Comparison of ENCODE assay signal across 8 cellular contexts in genomic region chr9:137423810-137424291, GRCh38. TPM values are rescaled to one million over a fixed set of nuclear protein-coding genes. Genes with fewer than 3 reads are reported as not detected.
A peak's percentile ranks its signal among the peaks of the same experiment; 100 is the strongest.
DNase-seq lines count a peak whose midpoint lies in the region; ATAC-seq and TF ChIP-seq lines count a peak whose summit lies in the region.

No MANE protein-coding gene starts in this region.

- H3K9me3 ChIP-seq in psoas muscle: no peaks in the 10 kb centered on the region

- no peaks in the 10 kb centered on the region for H3K36me3 Mint-ChIP-seq in activated naive CD4-positive, alpha-beta T cell treated with anti-CD3 and anti-CD28 coated beads, Interleukin-2, amount 50 U/mL, for 24 hours

- peak overlapping the region; percentile 81 for H3K4me3 Mint-ChIP-seq in activated naive CD4-positive, alpha-beta T cell treated with anti-CD3 and anti-CD28 coated beads, Interleukin-2, amount 50 U/mL, for 24 hours

- peaks cover 0 to 4% of the 10 kb centered on the region in 2 donors for H3K36me3 ChIP-seq in psoas muscle (ENCODE audit: insufficient read depth in 1 of 2, low read depth in 1 of 2)

- peak overlapping the region; percentile 97 for H3K4me3 ChIP-seq in psoas muscle

- no peak for DNase-seq in activated naive CD4-positive, alpha-beta T cell treated with anti-CD3 and anti-CD28 coated beads, Interleukin-2, amount 50 U/mL, for 16 hours
- peak; percentile 28 for DNase-seq in RPMI7951 (ENCODE audit: low read depth)
- no peak for DNase-seq in foreskin keratinocyte
- DNase-seq in psoas muscle: peak; percentile 52 to 73
- no peak for DNase-seq in NCI-H2029 (lab: John Stamatoyannopoulos, UW)
- no peak for DNase-seq in stimulated activated CD4-positive, alpha-beta T cell treated with anti-CD3 and anti-CD28 coated beads, Interleukin-2, amount 100 ng/mL, for 24 hours
- DNase-seq in stimulated activated CD4-positive, alpha-beta T cell treated with anti-CD3 and anti-CD28 coated beads, Interleukin-2, amount 100 ng/mL, for 48 hours: no peak

- ATAC-seq in foreskin keratinocyte: peak; percentile 6
- peak; percentile 14 to 60 (median 48) for ATAC-seq in psoas muscle

- peaks cover 12% of the 10 kb centered on the region for H3K4me1 Mint-ChIP-seq in activated naive CD4-positive, alpha-beta T cell treated with anti-CD3 and anti-CD28 coated beads, Interleukin-2, amount 50 U/mL, for 24 hours

- no peaks in the 10 kb centered on the region for H3K27me3 Mint-ChIP-seq in activated naive CD4-positive, alpha-beta T cell treated with anti-CD3 and anti-CD28 coated beads, Interleukin-2, amount 50 U/mL, for 24 hours

- H3K27ac ChIP-seq in foreskin keratinocyte (peak overlapping the region; percentile 49), psoas muscle (peak overlapping the region; percentile 83)

- H3K4me1 ChIP-seq in foreskin keratinocyte: peaks cover 9% of the 10 kb centered on the region
- H3K4me1 ChIP-seq in psoas muscle: peaks cover 24% of the 10 kb centered on the region

- intact Hi-C loops in psoas muscle (cut with DNase I): loop anchor here in 1 of 2 donors (5.0 kb wide), 1 partner anchor 98 kb away; no protein-coding TSS in a partner anchor

- no peaks in the 10 kb centered on the region for H3K27me3 ChIP-seq in foreskin keratinocyte
- H3K27me3 ChIP-seq in psoas muscle (ENCODE audit: insufficient read depth in 3 of 3, low read length in 2 of 3): no peaks in the 10 kb centered on the region

- WGBS in psoas muscle, 3 donors: 16 to 44% (median 23%) methylated on average over 17 to 39 of the region's 39 CpGs

- no peaks in the 10 kb centered on the region for H3K9me3 Mint-ChIP-seq in activated naive CD4-positive, alpha-beta T cell treated with anti-CD3 and anti-CD28 coated beads, Interleukin-2, amount 50 U/mL, for 24 hours

- H3K27ac Mint-ChIP-seq in activated naive CD4-positive, alpha-beta T cell treated with anti-CD3 and anti-CD28 coated beads, Interleukin-2, amount 50 U/mL, for 24 hours: no peak overlapping the region

- TF ChIP-seq CTCF in foreskin keratinocyte (conservative IDR thresholded peaks at IDR 0.05) (no peak), psoas muscle (IDR thresholded peaks at IDR 0.05) (no peak)

RNA-seq across cellular contexts. Expression of gene NOXA1, which starts 0.7 kb away (rescaled TPM):
- not detected in 2 replicates for total RNA-seq in RPMI7951 (2014; rRNA removed; shearing (Covaris generic))
- 0.39 and 0.88 TPM in 2 replicates for total RNA-seq in foreskin keratinocyte
- 0.50 and 0.91 TPM in 2 replicates for polyA plus RNA-seq in foreskin keratinocyte
- 1 to 10 TPM in 3 of 4 donors, under 1 TPM in 1; 0.62 to 5.1 (median 2.5) TPM for total RNA-seq in psoas muscle
- polyA plus RNA-seq in psoas muscle: 1 to 10 TPM in 1 of 3 donors, under 1 TPM in 2; 0.43 to 1.0 (median 0.83) TPM

RNA-seq across cellular contexts. Expression of gene EXD3, which starts 0.9 kb away (rescaled TPM):
- 0.24 and 1.3 TPM in 2 replicates for total RNA-seq in RPMI7951 (2014; rRNA removed; shearing (Covaris generic))
- 4.5 and 5.5 TPM in 2 replicates for total RNA-seq in foreskin keratinocyte
- 6.8 and 8.1 TPM in 2 replicates for polyA plus RNA-seq in foreskin keratinocyte
- 10 to 100 TPM in 2 of 4 donors, 1 to 10 TPM in 2; 6.7 to 11.2 (median 9.7) TPM for total RNA-seq in psoas muscle
- 1 to 10 TPM; 5.7 to 9.9 (median 7.2) TPM for polyA plus RNA-seq in psoas muscle

RNA-seq across cellular contexts. Expression of gene ENTPD8, which starts 17.3 kb away (rescaled TPM):
- total RNA-seq in RPMI7951 (2014; rRNA removed; shearing (Covaris generic)): not detected in 2 replicates
- total RNA-seq in foreskin keratinocyte (not detected in 2 replicates), psoas muscle (not detected)
- polyA plus RNA-seq in foreskin keratinocyte (not detected in 2 replicates), psoas muscle (under 1 TPM in 1 of 3 donors, not detected in 2; 0.01 TPM)

RNA-seq across cellular contexts. Expression of gene NSMF, which starts 35.3 kb away (rescaled TPM):
- total RNA-seq in RPMI7951 (2014; rRNA removed; shearing (Covaris generic)): 11.9 and 12.7 TPM in 2 replicates
- total RNA-seq in foreskin keratinocyte (28.9 and 29.1 TPM in 2 replicates), psoas muscle (10 to 100 TPM in 1 of 4 donors, 1 to 10 TPM in 3; 4.8 to 11.2 (median 6.4) TPM)
- polyA plus RNA-seq in foreskin keratinocyte (30.5 and 31.9 TPM in 2 replicates), psoas muscle (10 to 100 TPM in 1 of 3 donors, 1 to 10 TPM in 2; 4.9 to 11.0 (median 5.7) TPM)

Comparison
In these comparisons a context has a peak if more than half of its experiments do, and no peak if none do; other contexts are left out.
1. DNase-seq: peak in RPMI7951 (single experiment) and psoas muscle (2 of 2); none in activated naive CD4-positive, alpha-beta T cell treated with anti-CD3 and anti-CD28 coated beads, Interleukin-2, amount 50 U/mL, for 16 hours (single experiment), foreskin keratinocyte (0 of 2), NCI-H2029 (single experiment), stimulated activated CD4-positive, alpha-beta T cell treated with anti-CD3 and anti-CD28 coated beads, Interleukin-2, amount 100 ng/mL, for 24 hours (0 of 2) and stimulated activated CD4-positive, alpha-beta T cell treated with anti-CD3 and anti-CD28 coated beads, Interleukin-2, amount 100 ng/mL, for 48 hours (0 of 2).